ENCODE assay signal across 10 cellular contexts in genomic region chr9:128917151-128917849, GRCh38. TPM values are rescaled to one million over a fixed set of nuclear protein-coding genes. Genes with fewer than 3 reads are reported as not detected.
A peak's percentile ranks its signal among the peaks of the same experiment; 100 is the strongest.
DNase-seq lines count a peak whose midpoint lies in the region; ATAC-seq lines count a peak whose summit lies in the region.
"Had no signal": no experiment of that assay in that cellular context is flagged by ENCODE, and none has a peak within 500 bp of the region (broad histone marks: within the 10 kb centered on the region; RNA-seq: fewer than 3 reads in every experiment).

No MANE protein-coding gene starts in this region.

- DNase-seq in Ammon's horn (ENCODE audit: low spot score) (peak; percentile 71), amniotic epithelial cell (ENCODE audit: low read depth) (peak; percentile 73), head of caudate nucleus (peak in 39 of 42 donors; percentile 20 to 83 (median 57)), posterior cingulate gyrus (peak in 9 of 10 donors; percentile 51 to 90 (median 55)), SJCRH30 (no peak)
- DNase-seq in stimulated activated naive CD4-positive, alpha-beta T cell treated with Interleukin-2 at 50 U/mL for 16 hours (lab: John Stamatoyannopoulos, UW), result no peak
- DNase-seq: activated naive CD4-positive, alpha-beta T cell; PC-9 had no signal

- H3K9me3 ChIP-seq in SJCRH30 (replicated peaks), result no peaks in the 10 kb centered on the region

- H3K27me3 Mint-ChIP-seq in activated T-helper 17 cell treated with anti-CD3 and anti-CD28 coated beads, Interleukin-2, amount 50 U/mL, for 72 hours, result no peaks in the 10 kb centered on the region

- peaks cover 14% of the 10 kb centered on the region for H3K4me1 Mint-ChIP-seq in activated T-helper 17 cell treated with anti-CD3 and anti-CD28 coated beads, Interleukin-2, amount 50 U/mL, for 72 hours

- no peak overlapping the region for H3K4me3 ChIP-seq in SJCRH30
- H3K4me3 ChIP-seq: PC-9 had no signal

- H3K27ac Mint-ChIP-seq in activated T-helper 17 cell treated with anti-CD3 and anti-CD28 coated beads, Interleukin-2, amount 50 U/mL, for 72 hours, result no peak overlapping the region

- H3K4me3 Mint-ChIP-seq in activated T-helper 17 cell treated with anti-CD3 and anti-CD28 coated beads, Interleukin-2, amount 50 U/mL, for 72 hours, result no peak overlapping the region

- ATAC-seq in GM21515 (IDR thresholded peaks at IDR 0.05; ENCODE audit: unreplicated experiment), result no peak
- ATAC-seq in activated T-helper 17 cell treated with anti-CD3 and anti-CD28 coated beads, Interleukin-2, amount 50 U/mL, for 72 hours (replicated peaks), result no peak

- peaks cover 45% of the 10 kb centered on the region for H3K36me3 Mint-ChIP-seq in activated T-helper 17 cell treated with anti-CD3 and anti-CD28 coated beads, Interleukin-2, amount 50 U/mL, for 72 hours (ENCODE audit: low read depth)

- intact Hi-C loops in head of caudate nucleus (cut with DNase I), result no loop called here
- intact Hi-C loops in posterior cingulate gyrus (cut with DNase I), result no loop called here

- peaks cover 6% of the 10 kb centered on the region for H3K4me1 ChIP-seq in SJCRH30

- no peak overlapping the region for H3K27ac ChIP-seq in SJCRH30
- H3K27ac ChIP-seq: PC-9 had no signal

- H3K9me3 Mint-ChIP-seq in activated T-helper 17 cell treated with anti-CD3 and anti-CD28 coated beads, Interleukin-2, amount 50 U/mL, for 72 hours, result no peaks in the 10 kb centered on the region

- no peaks in the 10 kb centered on the region for H3K27me3 ChIP-seq in SJCRH30

- H3K36me3 ChIP-seq in SJCRH30, result peaks cover 29% of the 10 kb centered on the region

RNA-seq across cellular contexts. Expression of gene PHYHD1, which starts 3.5 kb away (rescaled TPM):
- total RNA-seq in SJCRH30 (2014; rRNA removed; shearing (Covaris generic)), result 20.7 and 23.2 TPM in 2 replicates
- under 1 TPM in 1 of 2 donors, not detected in 1; 0.77 TPM for total RNA-seq in activated T-helper 17 cell treated with anti-CD3 and anti-CD28 coated beads, Interleukin-2, amount 50 U/mL, for 72 hours

RNA-seq across cellular contexts. Expression of gene DOLK, which starts 30.1 kb away (rescaled TPM):
- 21.9 and 24.9 TPM in 2 replicates for total RNA-seq in SJCRH30 (2014; rRNA removed; shearing (Covaris generic))
- total RNA-seq in activated T-helper 17 cell treated with anti-CD3 and anti-CD28 coated beads, Interleukin-2, amount 50 U/mL, for 72 hours, result 1 to 10 TPM; 5.3 to 8.5 TPM

RNA-seq across cellular contexts. Expression of gene NUP188, which starts 30.2 kb away (rescaled TPM):
- total RNA-seq in SJCRH30 (2014; rRNA removed; shearing (Covaris generic)), result 132 and 136 TPM in 2 replicates
- total RNA-seq in activated T-helper 17 cell treated with anti-CD3 and anti-CD28 coated beads, Interleukin-2, amount 50 U/mL, for 72 hours, result 100 to 1,000 TPM; 110 to 115 TPM

RNA-seq across cellular contexts. Expression of gene LRRC8A, which starts 35.4 kb away (rescaled TPM):
- total RNA-seq in SJCRH30 (2014; rRNA removed; shearing (Covaris generic)), result 50.8 and 54.2 TPM in 2 replicates
- total RNA-seq in activated T-helper 17 cell treated with anti-CD3 and anti-CD28 coated beads, Interleukin-2, amount 50 U/mL, for 72 hours, result 10 to 100 TPM; 19.3 to 24.5 TPM

RNA-seq across cellular contexts. Expression of gene KYAT1, which starts 35.5 kb away (rescaled TPM):
- total RNA-seq in SJCRH30 (2014; rRNA removed; shearing (Covaris generic)), result 8.4 and 9.4 TPM in 2 replicates
- 10 to 100 TPM; 20.1 to 29.6 TPM for total RNA-seq in activated T-helper 17 cell treated with anti-CD3 and anti-CD28 coated beads, Interleukin-2, amount 50 U/mL, for 72 hours

Comparison
In these comparisons a context has a peak if more than half of its experiments do, and no peak if none do; other contexts are left out.
1. DNase-seq: peak in Ammon's horn (single experiment), amniotic epithelial cell (single experiment), head of caudate nucleus (39 of 42) and posterior cingulate gyrus (9 of 10); none in stimulated activated naive CD4-positive, alpha-beta T cell treated with Interleukin-2 at 50 U/mL for 16 hours (single experiment) and SJCRH30 (0 of 2).
2. RNA of gene PHYHD1, which starts 3.5 kb away (total RNA-seq): 20.7 to 23.2 TPM in SJCRH30; 0.77 TPM in activated T-helper 17 cell treated with anti-CD3 and anti-CD28 coated beads, Interleukin-2, amount 50 U/mL, for 72 hours; every median in the first group is over 10 times any median in the second.